Comparison of ENCODE assay signal across 17 cellular contexts in genomic region chr1:151653397-151653796, GRCh38. TPM values are rescaled to one million over a fixed set of nuclear protein-coding genes. Genes with fewer than 3 reads are reported as not detected.
DNase-seq lines count a peak whose midpoint lies in the region; ATAC-seq and TF ChIP-seq lines count a peak whose summit lies in the region.
"Had no signal": no experiment of that assay in that cellular context is flagged by ENCODE, and none has a peak within 500 bp of the region (broad histone marks: within the 10 kb centered on the region; RNA-seq: fewer than 3 reads in every experiment).

No MANE protein-coding gene starts in this region.

- no CpG with 5 or more reads among the region's 1 CpG for WGBS in IMR-90 (ENCODE audit: extremely low coverage in 2 of 2, insufficient read length in 1 of 2), 2 experiments
- 19 to 47% (median 40%) methylated on average over 1 of the region's 1 CpG for WGBS in adrenal gland, 4 donors

- no peak overlapping the region for H3K4me2 ChIP-seq in IMR-90 (ENCODE audit: low read depth, low read length)

- no peak overlapping the region for H2AFZ ChIP-seq in IMR-90 (replicated peaks; ENCODE audit: low read length, poor library complexity)
- H2AFZ ChIP-seq: parathyroid adenoma had no signal

- H3K18ac ChIP-seq in IMR-90 (ENCODE audit: low read depth, low read length) = no peak overlapping the region

- H3K79me1 ChIP-seq in IMR-90 (ENCODE audit: low read depth in 1 of 2, low read length in 2 of 2) = peaks cover 23 to 38% of the 10 kb centered on the region in 2 experiments

- TF ChIP-seq CTCF in CD14-positive monocyte (IDR thresholded peaks at IDR 0.05) (no peak), IMR-90 (conservative IDR thresholded peaks at IDR 0.05; ENCODE audit: low read depth, low read length) (no peak), adrenal gland (IDR thresholded peaks at IDR 0.05) (no peak), lower lobe of right lung (IDR thresholded peaks at IDR 0.05) (no peak)

- H3K27ac Mint-ChIP-seq in CD14-positive monocyte = peak overlapping the region; percentile 90 to 96 (median 94)
- H3K27ac Mint-ChIP-seq: stimulated activated naive CD8-positive, alpha-beta T cell treated with anti-CD3 and anti-CD28 coated beads, Interleukin-15, Interleukin-2, amounts not matched to agents 100 ng/mL and 50 ng/mL, for 24 hours had no signal

- H3K4me1 ChIP-seq in IMR-90 (ENCODE audit: control insufficient read depth, insufficient read depth, low read length) (no peaks in the 10 kb centered on the region), adrenal gland (replicated peaks in 1 of 2) (peaks cover 3 to 23% of the 10 kb centered on the region in 2 donors), lower lobe of right lung (peaks cover 28% of the 10 kb centered on the region)
- H3K4me1 ChIP-seq: parathyroid adenoma, SJCRH30 had no signal

- peaks cover 0 to 2% (median 0%) of the 10 kb centered on the region in 7 donors for H3K9me3 Mint-ChIP-seq in CD14-positive monocyte
- H3K9me3 Mint-ChIP-seq: stimulated activated naive CD8-positive, alpha-beta T cell treated with anti-CD3 and anti-CD28 coated beads, Interleukin-15, Interleukin-2, amounts not matched to agents 100 ng/mL and 50 ng/mL, for 24 hours had no signal

- H2BK5ac ChIP-seq in IMR-90 (ENCODE audit: low read depth, low read length, poor library complexity, severe bottlenecking) = no peak overlapping the region

- H2BK15ac ChIP-seq in IMR-90 (ENCODE audit: low read depth, low read length) = no peak overlapping the region

- H2BK20ac ChIP-seq in IMR-90 (ENCODE audit: low read depth, low read length) = no peak overlapping the region

- H3K4me3 Mint-ChIP-seq in CD14-positive monocyte = peak overlapping the region in 1 of 2 donors; percentile 66
- H3K4me3 Mint-ChIP-seq: stimulated activated naive CD8-positive, alpha-beta T cell treated with anti-CD3 and anti-CD28 coated beads, Interleukin-15, Interleukin-2, amounts not matched to agents 100 ng/mL and 50 ng/mL, for 24 hours had no signal

- H3K36me3 Mint-ChIP-seq in CD14-positive monocyte = peaks cover 20 to 49% of the 10 kb centered on the region in 2 donors

- peaks cover 46% of the 10 kb centered on the region for H3K4me1 Mint-ChIP-seq in CD14-positive monocyte

- DNase-seq in CD14-positive monocyte (ENCODE audit: low spot score) (no peak), IMR-90 (peak; percentile 62), adrenal gland (peak in 6 of 7 donors; percentile 39 to 69 (median 60)), lower lobe of right lung (no peak), putamen (ENCODE audit: low spot score) (no peak), SHP77 treated with DMSO at 0.1 percent for 48 hours (lab: John Stamatoyannopoulos, UW) (no peak)
- DNase-seq: COR-L47; effector memory CD4-positive, alpha-beta T cell; NCI-H1417 treated with DMSO at 0.1 percent for 48 hours; NCI-H524 treated with DMSO at 0.1 percent for 48 hours; SJCRH30; stimulated activated CD4-positive, alpha-beta T cell treated with anti-CD3 and anti-CD28 coated beads, Interleukin-4, amount 100 ng/mL, for 1 hour had no signal

- H3K4me3 ChIP-seq in IMR-90 (ENCODE audit: insufficient read depth, low read depth, low read length) (no peak overlapping the region), adrenal gland (no peak overlapping the region), lower lobe of right lung (no peak overlapping the region)
- H3K4me3 ChIP-seq: SJCRH30 had no signal

- POLR2A ChIA-PET in IMR-90 (lab: Charles Lee; ENCODE audit: unreplicated experiment) = no interaction called here

- no peak overlapping the region for H2AK9ac ChIP-seq in IMR-90 (replicated peaks; ENCODE audit: low read depth, low read length, poor library complexity)

- no peak overlapping the region for H4K8ac ChIP-seq in IMR-90 (ENCODE audit: low read depth in 2 of 2, low read length in 2 of 2)

- CTCF ChIA-PET in IMR-90 (lab: Yijun Ruan, JAX) = interaction anchor here (0.7 to 1.3 kb wide), 3 partner anchors 10 to 14 kb away, joined by 3 read pairs; no protein-coding TSS in a partner anchor

- TF ChIP-seq RAD21 in IMR-90 (IDR thresholded peaks at IDR 0.05; ENCODE audit: low read length) = no peak

- no TSS peak for BruUV-seq in IMR-90 (replicated peaks; lab: Mats Ljungman, UMichigan)

- H3K9ac ChIP-seq in IMR-90 (ENCODE audit: low read depth, low read length) = no peak overlapping the region
- H3K9ac ChIP-seq: parathyroid adenoma had no signal

- no peak overlapping the region for H3K4ac ChIP-seq in IMR-90 (ENCODE audit: low read depth, low read length)

- H3K9me3 ChIP-seq in IMR-90 (ENCODE audit: control insufficient read depth, insufficient read depth, low read length) (0 out of 2 replicates have a peak, but pooled peaks cover 1% of the 10 kb centered on the region), adrenal gland (replicated peaks in 1 of 3) (no peaks in the 10 kb centered on the region), lower lobe of right lung (no peaks in the 10 kb centered on the region)
- H3K9me3 ChIP-seq: SJCRH30 had no signal

- dilution Hi-C loops in IMR-90 (cut with HindIII; ENCODE audit: low sequenced_read_pairs, unreplicated experiment) = no loop called here

- H4K91ac ChIP-seq in IMR-90 (ENCODE audit: insufficient read depth, low read depth, low read length) = no peak overlapping the region

- intact Hi-C loops in CD14-positive monocyte (cut with micrococcal nuclease) = no loop called here
- intact Hi-C loops in IMR-90 (cut with micrococcal nuclease) = no loop called here
- intact Hi-C loops in adrenal gland (cut with DNase I) = no loop called here
- intact Hi-C loops in lower lobe of right lung (cut with DNase I) = no loop called here

- H3K56ac ChIP-seq in IMR-90 (ENCODE audit: extremely low read depth, insufficient read depth, low read length) = no peak overlapping the region

- H3K23ac ChIP-seq in IMR-90 (ENCODE audit: low read depth, low read length) = no peak overlapping the region

- H2AK5ac ChIP-seq in IMR-90 (ENCODE audit: low read depth, low read length) = no peak overlapping the region

- peaks cover 6% of the 10 kb centered on the region for H3K36me3 ChIP-seq in IMR-90 (ENCODE audit: control insufficient read depth, insufficient read depth, low read length)
- peaks cover 0 to 4% of the 10 kb centered on the region in 2 donors for H3K36me3 ChIP-seq in adrenal gland (replicated peaks in 1 of 2)
- H3K36me3 ChIP-seq in lower lobe of right lung = peaks cover 15% of the 10 kb centered on the region

- no peak overlapping the region for H2BK120ac ChIP-seq in IMR-90 (ENCODE audit: low read depth, low read length)

- H4K20me1 ChIP-seq in IMR-90 (ENCODE audit: insufficient read depth, low read length) = no peaks in the 10 kb centered on the region; the same call in 1 of the 2 replicates

- in situ Hi-C loops in IMR-90 (cut with MboI; ENCODE audit: low sequenced_read_pairs) = no loop called here

- no peaks in the 10 kb centered on the region for H3K27me3 Mint-ChIP-seq in CD14-positive monocyte (ENCODE audit: low read depth in 3 of 3)
- H3K27me3 Mint-ChIP-seq: stimulated activated naive CD8-positive, alpha-beta T cell treated with anti-CD3 and anti-CD28 coated beads, Interleukin-15, Interleukin-2, amounts not matched to agents 100 ng/mL and 50 ng/mL, for 24 hours had no signal

- H3K27ac ChIP-seq in IMR-90 (ENCODE audit: insufficient read depth, low read length) (no peak overlapping the region), adrenal gland (peak overlapping the region in 2 of 5 donors; percentile 16 to 26), lower lobe of right lung (peak overlapping the region; percentile 37)
- H3K27ac ChIP-seq: parathyroid adenoma, SJCRH30, VCaP had no signal

- H3K27me3 ChIP-seq in IMR-90 (ENCODE audit: control insufficient read depth, insufficient read depth, low read length) (no peaks in the 10 kb centered on the region), adrenal gland (no peaks in the 10 kb centered on the region), lower lobe of right lung (ENCODE audit: low read depth) (no peaks in the 10 kb centered on the region)
- H3K27me3 ChIP-seq: SJCRH30 had no signal

- no peaks in the 10 kb centered on the region for H3K9me1 ChIP-seq in IMR-90 (ENCODE audit: insufficient read depth, low read length)

- no peak overlapping the region for H4K5ac ChIP-seq in IMR-90 (ENCODE audit: low read depth, low read length)

- no peak for TF ChIP-seq POLR2A in IMR-90 (IDR thresholded peaks at IDR 0.05; ENCODE audit: low read depth, low read length)
- no peak for TF ChIP-seq POLR2A in adrenal gland (IDR thresholded peaks at IDR 0.05)

- ATAC-seq in IMR-90 (ENCODE audit: low read depth) (0 out of 2 replicates have a peak, but pooled peaks have one; percentile 32), lower lobe of right lung (peak; percentile 79 to 82), HG03139 (IDR thresholded peaks at IDR 0.05; ENCODE audit: unreplicated experiment) (no peak), GM21447 (IDR thresholded peaks at IDR 0.05; ENCODE audit: unreplicated experiment) (no peak)

- H3K14ac ChIP-seq in IMR-90 (replicated peaks; ENCODE audit: low read depth, low read length) = no peak overlapping the region

TF ChIP-seq in IMR-90, 13 proteins besides CTCF, POLR2A, EP300 and RAD21:
- TF ChIP-seq CEBPB (IDR thresholded peaks at IDR 0.05; ENCODE audit: low read depth, low read length) (peak; percentile 90), USF2 (IDR thresholded peaks at IDR 0.05; ENCODE audit: low read depth, low read length) (no peak), MAZ (IDR thresholded peaks at IDR 0.05; ENCODE audit: borderline replicate concordance, low read depth, low read length) (no peak)

RNA-seq across cellular contexts. Expression of gene SNX27, which starts 41.5 kb away (rescaled TPM):
- polyA plus RNA-seq in CD14-positive monocyte (10 to 100 TPM; 40.1 to 47.6 TPM), IMR-90 (2012; rRNA removed) (9.3 and 12.3 TPM in 2 replicates), adrenal gland (10 to 100 TPM in 2 of 3 donors, 1 to 10 TPM in 1; 6.0 to 21.8 (median 10.9) TPM)
- total RNA-seq in IMR-90 (2012; rRNA removed) (25.6 and 34.4 TPM in 2 replicates), adrenal gland (10 to 100 TPM; 20.0 to 46.7 (median 33.3) TPM), lower lobe of right lung (66.5 TPM)
- polyA plus RNA-seq in IMR-90 (2012; cell fraction: cytosol; rRNA removed) = 4.6 and 5.4 TPM in 2 replicates
- 6.0 and 17.1 TPM in 2 replicates for polyA plus RNA-seq in IMR-90 (2012; cell fraction: nucleus; rRNA removed; ENCODE audit: low replicate concordance)

Comparison
In these comparisons a context has a peak if more than half of its experiments do, and no peak if none do; other contexts are left out.
1. DNase-seq: peak in IMR-90 (single experiment) and adrenal gland (6 of 7); none in CD14-positive monocyte (single experiment), lower lobe of right lung (single experiment), putamen (single experiment) and SHP77 treated with DMSO at 0.1 percent for 48 hours (single experiment).
2. ATAC-seq: peak in IMR-90 (single experiment) and lower lobe of right lung (2 of 2); none in HG03139 (single experiment) and GM21447 (single experiment).